Comparison of ENCODE assay signal across 8 cellular contexts in the genomic region with DNA sequence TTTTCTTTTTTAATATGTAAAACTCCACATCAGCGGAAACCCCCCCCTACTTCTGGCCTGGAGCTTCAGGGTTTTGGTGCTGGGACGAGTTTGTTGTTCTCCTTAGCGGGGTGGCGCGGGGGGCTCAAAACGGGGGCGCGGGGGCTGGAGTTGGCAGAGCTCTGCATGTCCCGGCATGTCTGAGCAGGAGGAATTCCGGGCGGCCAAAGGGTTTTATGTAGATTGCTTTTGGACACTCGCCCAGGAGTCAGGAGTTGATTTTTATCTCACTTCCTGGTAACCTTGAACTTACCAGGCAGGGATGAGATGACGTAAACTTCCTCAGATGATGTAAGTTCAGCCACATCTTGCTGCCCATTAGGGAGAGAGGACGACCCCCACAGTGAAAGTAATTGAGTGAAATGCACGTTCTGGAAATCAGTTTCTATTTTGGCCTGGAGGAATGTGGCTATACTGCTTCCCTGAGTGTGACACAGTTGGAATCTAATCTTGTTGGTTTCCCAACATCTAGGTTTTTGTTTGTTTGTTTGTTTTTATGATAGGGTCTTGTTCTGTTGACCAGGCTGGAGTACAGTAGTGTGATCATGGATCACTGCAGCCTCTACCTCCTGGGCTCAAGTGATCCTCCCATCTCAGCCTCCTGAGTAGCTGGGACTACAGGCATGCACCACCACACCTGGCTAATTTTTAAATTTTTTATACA. TPM values are rescaled to one million over a fixed set of nuclear protein-coding genes. Genes with fewer than 3 reads are reported as not detected.
DNase-seq lines count a peak whose midpoint lies in the region; ATAC-seq and TF ChIP-seq lines count a peak whose summit lies in the region.

No MANE protein-coding gene starts in this region.

- H3K36me3 ChIP-seq in gastroesophageal sphincter (peaks cover 0 to 49% of the 10 kb centered on the region in 2 donors), parathyroid adenoma (ENCODE audit: control insufficient read depth, insufficient read depth, low read length) (no peaks in the 10 kb centered on the region)

- peak overlapping the region; percentile 52 for H3K4me2 ChIP-seq in parathyroid adenoma (ENCODE audit: low read length)

- DNase-seq in DMS79 treated with DMSO at 0.1 percent for 48 hours (lab: John Stamatoyannopoulos, UW) = peak; percentile 88
- peak; percentile 73 for DNase-seq in NB4 (ENCODE audit: low read depth)
- peak; percentile 53 for DNase-seq in UCSD-AML1 (lab: John Stamatoyannopoulos, UW; ENCODE audit: unreplicated experiment)
- no peak for DNase-seq in stimulated activated CD4-positive, alpha-beta T cell treated with anti-CD3 and anti-CD28 coated beads, Interleukin-4, amount 100 ng/mL, for 24 hours

- TF ChIP-seq POLR2A in NB4 (IDR thresholded peaks at IDR 0.05; ENCODE audit: extremely low read depth, insufficient read length) = no peak
- TF ChIP-seq POLR2A in gastroesophageal sphincter (IDR thresholded peaks at IDR 0.05) = no peak

- H3K9ac ChIP-seq in parathyroid adenoma = no peak overlapping the region

- H3K27me3 Mint-ChIP-seq in stimulated activated memory B cell treated with anti-CD40 and anti-IgM and Interleukin-4, amounts not matched to agents 10 μg/mL and 1 μg/mL and 100 μg/mL, for 72 hours = no peaks in the 10 kb centered on the region

- H3K4me3 Mint-ChIP-seq in stimulated activated memory B cell treated with anti-CD40 and anti-IgM and Interleukin-4, amounts not matched to agents 10 μg/mL and 1 μg/mL and 100 μg/mL, for 72 hours = no peak overlapping the region

- H3K79me2 ChIP-seq in parathyroid adenoma = peaks cover 5% of the 10 kb centered on the region

- 10 to 16% methylated on average over 2 to 3 of the region's 15 CpGs for WGBS in gastroesophageal sphincter (ENCODE audit: low coverage in 1 of 2), 2 donors

- H3K9me3 ChIP-seq in gastroesophageal sphincter (no peaks in the 10 kb centered on the region), parathyroid adenoma (ENCODE audit: control insufficient read depth, low read length) (no peaks in the 10 kb centered on the region)

- H3K9me3 Mint-ChIP-seq in stimulated activated memory B cell treated with anti-CD40 and anti-IgM and Interleukin-4, amounts not matched to agents 10 μg/mL and 1 μg/mL and 100 μg/mL, for 72 hours = no peaks in the 10 kb centered on the region

- peaks cover 0 to 20% (median 5%) of the 10 kb centered on the region in 3 donors for H3K4me1 ChIP-seq in gastroesophageal sphincter
- H3K4me1 ChIP-seq in parathyroid adenoma = peaks cover 15% of the 10 kb centered on the region

- peaks cover 55% of the 10 kb centered on the region for H3K36me3 Mint-ChIP-seq in stimulated activated memory B cell treated with anti-CD40 and anti-IgM and Interleukin-4, amounts not matched to agents 10 μg/mL and 1 μg/mL and 100 μg/mL, for 72 hours

- H3K27ac Mint-ChIP-seq in stimulated activated memory B cell treated with anti-CD40 and anti-IgM and Interleukin-4, amounts not matched to agents 10 μg/mL and 1 μg/mL and 100 μg/mL, for 72 hours = no peak overlapping the region

- H3K4me3 ChIP-seq in NB4 (ENCODE audit: low read depth, low read length) (no peak overlapping the region), gastroesophageal sphincter (no peak overlapping the region), parathyroid adenoma (ENCODE audit: low read depth, low read length) (peak overlapping the region; percentile 35)

- H3K4me1 Mint-ChIP-seq in stimulated activated memory B cell treated with anti-CD40 and anti-IgM and Interleukin-4, amounts not matched to agents 10 μg/mL and 1 μg/mL and 100 μg/mL, for 72 hours = no peaks in the 10 kb centered on the region

- TF ChIP-seq EP300 in gastroesophageal sphincter (IDR thresholded peaks at IDR 0.05) = no peak

- peak; percentile 62 for ATAC-seq in gastroesophageal sphincter
- ATAC-seq in HG02759 (IDR thresholded peaks at IDR 0.05; ENCODE audit: unreplicated experiment) = no peak
- no peak for ATAC-seq in stimulated activated memory B cell treated with anti-CD40 and anti-IgM and Interleukin-4, amounts not matched to agents 10 μg/mL and 1 μg/mL and 100 μg/mL, for 72 hours

- peak overlapping the region; percentile 4 for H2AFZ ChIP-seq in parathyroid adenoma

- H3K27ac ChIP-seq in gastroesophageal sphincter (peak overlapping the region in 3 of 4 donors; percentile 61 to 76 (median 65)), parathyroid adenoma (peak overlapping the region; percentile 83)

- H3K27me3 ChIP-seq in gastroesophageal sphincter (no peaks in the 10 kb centered on the region), parathyroid adenoma (ENCODE audit: control insufficient read depth, insufficient read depth, low read length) (no peaks in the 10 kb centered on the region)

- TF ChIP-seq CTCF in NB4 (IDR thresholded peaks at IDR 0.05; ENCODE audit: low read depth, low read length) = no peak
- no peak for TF ChIP-seq CTCF in gastroesophageal sphincter (IDR thresholded peaks at IDR 0.05)
- no peak for TF ChIP-seq CTCF in parathyroid adenoma (IDR thresholded peaks at IDR 0.05)

RNA-seq across cellular contexts. Expression of a gene that starts 21.0 kb away (rescaled TPM):
- total RNA-seq in gastroesophageal sphincter = 1 to 10 TPM in 3 of 4 donors, under 1 TPM in 1; 0.62 to 3.7 (median 3.0) TPM

RNA-seq across cellular contexts. Expression of a gene that starts 24.6 kb away (rescaled TPM):
- 10 to 100 TPM; 15.0 to 38.2 (median 23.1) TPM for total RNA-seq in gastroesophageal sphincter

RNA-seq across cellular contexts. Expression of a gene that starts 32.4 kb away (rescaled TPM):
- total RNA-seq in gastroesophageal sphincter = 10 to 100 TPM in 1 of 4 donors, 1 to 10 TPM in 3; 1.9 to 19.0 (median 4.8) TPM

RNA-seq across cellular contexts. Expression of a gene that starts 42.1 kb away (rescaled TPM):
- total RNA-seq in gastroesophageal sphincter = 100 to 1,000 TPM in 1 of 4 donors, 10 to 100 TPM in 3; 81.2 to 116 (median 94.5) TPM

RNA-seq across cellular contexts. Expression of a gene that starts 54.2 kb away (rescaled TPM):
- 10 to 100 TPM; 58.4 to 76.2 (median 61.3) TPM for total RNA-seq in gastroesophageal sphincter
